ENCODE assay signal across 1 cellular context in genomic region chr20:62861732-62862336, GRCh38.
TF ChIP-seq lines count a peak whose summit lies in the region.

TSS of gene TCFL5 (minus strand) at chr20:62861822. CDS start at chr20:62861670, 152 bp downstream.

TF ChIP-seq in HepG2, 621 proteins besides CTCF, POLR2A, EP300 and RAD21 (continued from another document and continues in another):
- TF ChIP-seq FOXP4 (CRISPR knock-in tag; IDR thresholded peaks at IDR 0.05) (peak; percentile 64), NR2F6 (IDR thresholded peaks at IDR 0.05) (no peak), NR2F6 (CRISPR knock-in tag; IDR thresholded peaks at IDR 0.05) (peak; percentile 68; the same call in 1 of the 2 replicates), SRSF1 (optimal IDR thresholded peaks at IDR 0.05; ENCODE audit: low read depth, low read length) (no peak), ZNF605 (CRISPR knock-in tag; IDR thresholded peaks at IDR 0.05) (peak; percentile 82; the same call in 1 of the 2 replicates), ZNF317 (CRISPR knock-in tag; IDR thresholded peaks at IDR 0.05) (peak; percentile 73), ZNF12 (CRISPR knock-in tag; IDR thresholded peaks at IDR 0.05) (peak; percentile 79), SALL1 (CRISPR knock-in tag; IDR thresholded peaks at IDR 0.05) (peak; percentile 98), PLRG1 (conservative IDR thresholded peaks at IDR 0.05) (no peak), DR1 (CRISPR knock-in tag; IDR thresholded peaks at IDR 0.05) (peak; percentile 84; the same call in 1 of the 2 replicates), NONO (IDR thresholded peaks at IDR 0.05) (no peak), NONO (CRISPR knock-in tag; conservative IDR thresholded peaks at IDR 0.05) (peak; percentile 81), IKZF4 (CRISPR knock-in tag; IDR thresholded peaks at IDR 0.05; ENCODE audit: borderline replicate concordance, low read depth, not compliant biosample characterization) (peak; percentile 96), ZNF484 (CRISPR knock-in tag; IDR thresholded peaks at IDR 0.05; ENCODE audit: borderline replicate concordance, low read depth) (peak; percentile 85; the same call in 1 of the 2 replicates), NCOA5 (CRISPR knock-in tag; IDR thresholded peaks at IDR 0.05) (no peak), MIXL1 (CRISPR knock-in tag; IDR thresholded peaks at IDR 0.05) (peak; percentile 90), ZZZ3 (CRISPR knock-in tag; IDR thresholded peaks at IDR 0.05; ENCODE audit: borderline replicate concordance) (peak; percentile 83; the same call in 1 of the 2 replicates), ZNF557 (CRISPR knock-in tag; IDR thresholded peaks at IDR 0.05) (peak; percentile 96; the same call in 1 of the 2 replicates), ZFYVE20 (CRISPR knock-in tag; IDR thresholded peaks at IDR 0.05; ENCODE audit: borderline replicate concordance, low read depth) (no peak), EZH2 (conservative IDR thresholded peaks at IDR 0.05; ENCODE audit: low read depth, low read length) (no peak), ZFP37 (CRISPR knock-in tag; IDR thresholded peaks at IDR 0.05; ENCODE audit: borderline replicate concordance) (peak; percentile 96), ZBED4 (CRISPR knock-in tag; IDR thresholded peaks at IDR 0.05; ENCODE audit: borderline replicate concordance) (peak; percentile 74), HOXA7 (CRISPR knock-in tag; IDR thresholded peaks at IDR 0.05) (no peak), ATF7-NPFF (CRISPR knock-in tag; IDR thresholded peaks at IDR 0.05; ENCODE audit: low read depth) (peak; percentile 96), HDAC2 (CRISPR knock-in tag; IDR thresholded peaks at IDR 0.05) (peak; percentile 88), CEBPZ (IDR thresholded peaks at IDR 0.05; ENCODE audit: low read length) (no peak), GMEB1 (CRISPR knock-in tag; IDR thresholded peaks at IDR 0.05; ENCODE audit: borderline replicate concordance) (peak; percentile 98), NR2C2 (CRISPR knock-in tag; IDR thresholded peaks at IDR 0.05; ENCODE audit: borderline replicate concordance) (peak; percentile 47; the same call in 1 of the 2 replicates), ARID2 (CRISPR knock-in tag; IDR thresholded peaks at IDR 0.05; ENCODE audit: borderline replicate concordance) (peak; percentile 78; the same call in 1 of the 2 replicates), ATF3 (CRISPR knock-in tag; IDR thresholded peaks at IDR 0.05) (peak; percentile 71), ZNF792 (CRISPR knock-in tag; IDR thresholded peaks at IDR 0.05) (peak; percentile 96), ZBTB34 (CRISPR knock-in tag; IDR thresholded peaks at IDR 0.05) (peak; percentile 87), BRD4 (CRISPR knock-in tag; IDR thresholded peaks at IDR 0.05) (0 out of 2 replicates have a peak, but pooled peaks have one; percentile 78), RFX1 (IDR thresholded peaks at IDR 0.05) (no peak), ZNF773 (CRISPR knock-in tag; IDR thresholded peaks at IDR 0.05; ENCODE audit: borderline replicate concordance) (peak; percentile 92; the same call in 1 of the 2 replicates), RFXAP (CRISPR knock-in tag; IDR thresholded peaks at IDR 0.05; ENCODE audit: borderline replicate concordance) (peak; percentile 91), PRMT3 (CRISPR knock-in tag; IDR thresholded peaks at IDR 0.05; ENCODE audit: borderline replicate concordance, low read depth) (no peak), ZNF510 (CRISPR knock-in tag; IDR thresholded peaks at IDR 0.05; ENCODE audit: low read depth) (0 out of 2 replicates have a peak, but pooled peaks have one; percentile 13), TFAP4 (IDR thresholded peaks at IDR 0.05; ENCODE audit: borderline replicate concordance, low read depth) (0 out of 2 replicates have a peak, but pooled peaks have one; percentile 8), MTERF4 (CRISPR knock-in tag; IDR thresholded peaks at IDR 0.05) (peak; percentile 95), TIGD3 (CRISPR knock-in tag; IDR thresholded peaks at IDR 0.05; ENCODE audit: borderline replicate concordance) (0 out of 2 replicates have a peak, but pooled peaks have one; percentile 76), ZNF383 (CRISPR knock-in tag; IDR thresholded peaks at IDR 0.05; ENCODE audit: borderline replicate concordance) (no peak), RARG (CRISPR knock-in tag; IDR thresholded peaks at IDR 0.05; ENCODE audit: low read depth) (no peak), MXD1 (CRISPR knock-in tag; IDR thresholded peaks at IDR 0.05) (peak; percentile 97), ARNTL (CRISPR knock-in tag; IDR thresholded peaks at IDR 0.05) (peak; percentile 94), DNMT1 (CRISPR knock-in tag; IDR thresholded peaks at IDR 0.05) (peak; percentile 99), HOXA9 (CRISPR knock-in tag; IDR thresholded peaks at IDR 0.05; ENCODE audit: borderline replicate concordance) (0 out of 2 replicates have a peak, but pooled peaks have one; percentile 6), ZIK1 (CRISPR knock-in tag; IDR thresholded peaks at IDR 0.05; ENCODE audit: borderline replicate concordance, low read depth) (0 out of 2 replicates have a peak, but pooled peaks have one; percentile 71), ZNF652 (CRISPR knock-in tag; IDR thresholded peaks at IDR 0.05; ENCODE audit: borderline replicate concordance, low read depth) (peak; percentile 22; the same call in 1 of the 2 replicates), ZNF850 (CRISPR knock-in tag; conservative IDR thresholded peaks at IDR 0.05) (no peak)
